In genomic region chr19:47767349-47767748, GRCh38 we compare ENCODE assay signal across 25 cellular contexts. TPM values are rescaled to one million over a fixed set of nuclear protein-coding genes. Genes with fewer than 3 reads are reported as not detected.
DNase-seq lines count a peak whose midpoint lies in the region; ATAC-seq and TF ChIP-seq lines count a peak whose summit lies in the region.
"Had no signal": no experiment of that assay in that cellular context is flagged by ENCODE, and none has a peak within 500 bp of the region (broad histone marks: within the 10 kb centered on the region; RNA-seq: fewer than 3 reads in every experiment).

No MANE protein-coding gene starts in this region.

- H3K9me3 Mint-ChIP-seq in activated naive CD4-positive, alpha-beta T cell treated with anti-CD3 and anti-CD28 coated beads, Interleukin-2, amount 50 U/mL, for 24 hours: no peaks in the 10 kb centered on the region
- H3K9me3 Mint-ChIP-seq in endothelial cell (ENCODE audit: unreplicated experiment): no peaks in the 10 kb centered on the region
- H3K9me3 Mint-ChIP-seq: CD4-positive, alpha-beta T cell; CD8-positive, alpha-beta T cell had no signal

- H3K9me3 ChIP-seq in HEK293 (ENCODE audit: control insufficient read depth, insufficient read depth, low read depth, low read length): no peaks in the 10 kb centered on the region
- H3K9me3 ChIP-seq: A549; BLaER1 treated with 17β-estradiol and CSF1 and Interleukin-3, amounts not matched to agents 10 nM and 100 nM had no signal

- DNase-seq in activated naive CD4-positive, alpha-beta T cell treated with Interleukin-2 at 50 U/mL for 16 hours: no peak
- DNase-seq in endothelial cell (ENCODE audit: low spot score): no peak
- DNase-seq: AML-193; CD4-positive, alpha-beta T cell; CD8-positive, alpha-beta T cell; COR-L47; DMS 273 treated with DMSO at 0.1 percent for 48 hours; DMS153; DMS53; DMS79; DND-41; EL; GDM1 had no signal

- no peaks in the 10 kb centered on the region for H3K36me3 Mint-ChIP-seq in activated naive CD4-positive, alpha-beta T cell treated with anti-CD3 and anti-CD28 coated beads, Interleukin-2, amount 50 U/mL, for 24 hours
- peaks cover 4% of the 10 kb centered on the region for H3K36me3 Mint-ChIP-seq in endothelial cell (ENCODE audit: low read depth, unreplicated experiment)
- H3K36me3 Mint-ChIP-seq: CD8-positive, alpha-beta T cell had no signal

- no peak overlapping the region for H3K27ac ChIP-seq in HEK293 (ENCODE audit: extremely low read depth, low read depth, low read length)
- H3K27ac ChIP-seq: 22Rv1; A549; BLaER1 treated with 17β-estradiol and CSF1 and Interleukin-3, amounts not matched to agents 10 nM and 100 nM; C4-2B had no signal

- H3K27ac Mint-ChIP-seq in activated naive CD4-positive, alpha-beta T cell treated with anti-CD3 and anti-CD28 coated beads, Interleukin-2, amount 50 U/mL, for 24 hours: peak overlapping the region; percentile 46
- peak overlapping the region; percentile 61 for H3K27ac Mint-ChIP-seq in endothelial cell (ENCODE audit: unreplicated experiment)
- H3K27ac Mint-ChIP-seq: B cell; CD4-positive, alpha-beta T cell; CD8-positive, alpha-beta T cell had no signal

- H3K36me3 ChIP-seq in HEK293 (ENCODE audit: control insufficient read depth in 2 of 2, insufficient read depth in 1 of 2, low read length in 2 of 2): no peaks in the 10 kb centered on the region
- H3K36me3 ChIP-seq: BLaER1 treated with 17β-estradiol and CSF1 and Interleukin-3, amounts not matched to agents 10 nM and 100 nM had no signal

- H3K27me3 Mint-ChIP-seq in activated naive CD4-positive, alpha-beta T cell treated with anti-CD3 and anti-CD28 coated beads, Interleukin-2, amount 50 U/mL, for 24 hours: no peaks in the 10 kb centered on the region
- peaks cover 7% of the 10 kb centered on the region for H3K27me3 Mint-ChIP-seq in endothelial cell (ENCODE audit: unreplicated experiment)
- H3K27me3 Mint-ChIP-seq: B cell; CD4-positive, alpha-beta T cell had no signal

- no peaks in the 10 kb centered on the region for H3K4me1 ChIP-seq in HEK293 (ENCODE audit: control insufficient read depth, insufficient read depth, low read length)
- H3K4me1 ChIP-seq: A549 had no signal

- H3K4me1 Mint-ChIP-seq in activated naive CD4-positive, alpha-beta T cell treated with anti-CD3 and anti-CD28 coated beads, Interleukin-2, amount 50 U/mL, for 24 hours: no peaks in the 10 kb centered on the region
- H3K4me1 Mint-ChIP-seq in endothelial cell (ENCODE audit: unreplicated experiment): peaks cover 22% of the 10 kb centered on the region
- H3K4me1 Mint-ChIP-seq: B cell had no signal

- CTCF ChIA-PET in HEK293 (lab: Yijun Ruan, JAX): interaction anchor here (0.5 to 8.2 kb wide), 14 partner anchors 8 to 335 kb away, joined by 3 to 197 read pairs (median 4); partner anchors contain the start of gene EHD2

- no peak overlapping the region for H3K4me3 ChIP-seq in HEK293 (ENCODE audit: low read depth, low read length)
- H3K4me3 ChIP-seq: A549; BLaER1 treated with 17β-estradiol and CSF1 and Interleukin-3, amounts not matched to agents 10 nM and 100 nM; GM12878 had no signal

- ATAC-seq in HG02885 (IDR thresholded peaks at IDR 0.05; ENCODE audit: poor library complexity, unreplicated experiment): no peak
- ATAC-seq: CD8-positive, alpha-beta T cell; GM12878 had no signal

- H3K4me3 Mint-ChIP-seq in activated naive CD4-positive, alpha-beta T cell treated with anti-CD3 and anti-CD28 coated beads, Interleukin-2, amount 50 U/mL, for 24 hours: no peak overlapping the region
- H3K4me3 Mint-ChIP-seq in endothelial cell (ENCODE audit: unreplicated experiment): no peak overlapping the region
- H3K4me3 Mint-ChIP-seq: B cell; CD4-positive, alpha-beta T cell; CD8-positive, alpha-beta T cell had no signal

- TF ChIP-seq CTCF in HEK293 (tag by site-specific recombination; IDR thresholded peaks at IDR 0.05) (no peak), endothelial cell (IDR thresholded peaks at IDR 0.05; ENCODE audit: unreplicated experiment) (no peak)

- POLR2A ChIA-PET in HEK293 (lab: Yijun Ruan, JAX): interaction anchor here (0.7 to 1.3 kb wide), 2 partner anchors 11 to 30 kb away, joined by 6 to 8 read pairs; no protein-coding TSS in a partner anchor

TF ChIP-seq in HEK293, 187 proteins besides CTCF, POLR2A, EP300 and RAD21:
- TF ChIP-seq ZNF548 (tag by site-specific recombination; IDR thresholded peaks at IDR 0.05) (no peak), ZNF664 (tag by site-specific recombination; IDR thresholded peaks at IDR 0.05) (peak; percentile 92)

RNA-seq across cellular contexts. Expression of gene SELENOW, which starts 11.2 kb away (rescaled TPM):
- total RNA-seq in endothelial cell (ENCODE audit: unreplicated experiment): 791 TPM

RNA-seq across cellular contexts. Expression of gene NOP53, which starts 22.0 kb away (rescaled TPM):
- total RNA-seq in endothelial cell (ENCODE audit: unreplicated experiment): 324 TPM

RNA-seq across cellular contexts. Expression of gene TPRX1, which starts 37.0 kb away (rescaled TPM):
- total RNA-seq in endothelial cell (ENCODE audit: unreplicated experiment): not detected
- total RNA-seq: A172; B cell; CD4-positive, alpha-beta T cell; CD8-positive, alpha-beta T cell; Daoy; G401; GM12878 had no signal

RNA-seq across cellular contexts. Expression of gene EHD2, which starts 54.1 kb away (rescaled TPM):
- 81.5 TPM for total RNA-seq in endothelial cell (ENCODE audit: unreplicated experiment)
- total RNA-seq: B cell, G401 had no signal

RNA-seq across cellular contexts. Expression of gene CRX, which starts 54.4 kb away (rescaled TPM):
- not detected for total RNA-seq in endothelial cell (ENCODE audit: unreplicated experiment)
- total RNA-seq: A172; B cell; CD4-positive, alpha-beta T cell; CD8-positive, alpha-beta T cell; Daoy; GM12878 had no signal
